Comparison of ENCODE assay signal across 1 cellular context in genomic region chr6:74518035-74518434, GRCh38.
TF ChIP-seq lines count a peak whose summit lies in the region.

No MANE protein-coding gene starts in this region.

TF ChIP-seq in GM23338, 12 proteins besides CTCF, POLR2A, EP300 and RAD21 (continued from another document):
- TF ChIP-seq ZNF462 (CRISPR knock-in tag; IDR thresholded peaks at IDR 0.05): no peak
- no peak for TF ChIP-seq CREB1 (CRISPR knock-in tag; IDR thresholded peaks at IDR 0.05; ENCODE audit: low read depth)
- no peak for TF ChIP-seq STAT1 (IDR thresholded peaks at IDR 0.05; ENCODE audit: unreplicated experiment)
TF ChIP-seq in GM23338: peak in this region for 0.
